ENCODE assay signal across 24 cellular contexts in genomic region chr4:16114546-16114945, GRCh38. TPM values are rescaled to one million over a fixed set of nuclear protein-coding genes. Genes with fewer than 3 reads are reported as not detected.
"Had no signal": no experiment of that assay in that cellular context is flagged by ENCODE, and none has a peak within 500 bp of the region (broad histone marks: within the 10 kb centered on the region; RNA-seq: fewer than 3 reads in every experiment).

No MANE protein-coding gene starts in this region.

- H3K9me3 ChIP-seq: colonic mucosa, esophagus squamous epithelium, gastroesophageal sphincter, heart left ventricle, left lung, lower lobe of right lung, mucosa of descending colon had no signal

- DNase-seq: cerebellar nuclear complex; colonic mucosa; cortex of kidney; effector CD8-positive, alpha-beta T cell; effector memory CD8-positive, alpha-beta T cell; esophagus squamous epithelium; foreskin fibroblast; foreskin melanocyte; heart left ventricle; hypothalamus; immature natural killer cell; islet precursor cell; kidney; kidney glomerular epithelial cell; left colon; left lung; left ventricle myocardium superior; lower lobe of right lung; mesenchymal stem cell; mucosa of descending colon had no signal

- H3K27ac ChIP-seq: colonic mucosa, esophagus squamous epithelium, gastroesophageal sphincter, heart left ventricle, hepatocyte, left lung, lower lobe of right lung had no signal

- ATAC-seq: effector memory CD8-positive, alpha-beta T cell; gastroesophageal sphincter; heart left ventricle; left colon; left lung; left ventricle myocardium superior; lower lobe of right lung; mucosa of descending colon had no signal

- H3K27me3 ChIP-seq: colonic mucosa, gastroesophageal sphincter, heart left ventricle, hepatocyte, left lung had no signal

- H3K4me1 ChIP-seq: colonic mucosa, esophagus squamous epithelium, gastroesophageal sphincter, left lung, lower lobe of right lung had no signal

- H3K4me3 ChIP-seq: colonic mucosa, esophagus squamous epithelium, gastroesophageal sphincter, heart left ventricle, hepatocyte, left lung, lower lobe of right lung, mucosa of descending colon had no signal

- H3K36me3 ChIP-seq: colonic mucosa, esophagus squamous epithelium, gastroesophageal sphincter, heart left ventricle, left lung, lower lobe of right lung had no signal

RNA-seq across cellular contexts. Expression of gene PROM1, which starts 30.7 kb away (rescaled TPM):
- total RNA-seq: lung microvascular endothelial cell, myocyte had no signal
